ENCODE assay signal across 37 cellular contexts in the genomic region with DNA sequence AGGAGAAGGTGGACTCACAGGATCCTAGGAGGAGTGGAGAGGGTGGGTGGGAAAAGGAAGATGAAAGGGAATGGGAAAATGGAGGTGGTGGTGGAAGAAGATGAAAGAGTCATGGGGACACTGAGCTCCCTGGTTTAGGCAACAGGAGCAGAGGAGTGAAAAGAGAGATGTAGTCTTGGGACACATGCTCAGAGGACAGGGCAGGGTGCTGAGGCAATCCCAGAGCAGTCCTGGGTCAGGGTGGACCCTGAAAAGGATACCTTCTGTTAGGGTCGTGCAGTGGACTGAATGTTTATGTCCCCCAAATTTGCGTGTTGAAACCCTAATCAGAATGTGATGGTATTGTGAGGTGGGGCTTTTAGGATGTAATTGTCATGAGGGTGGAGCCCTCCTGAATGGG.
"Had no signal": no experiment of that assay in that cellular context is flagged by ENCODE, and none has a peak within 500 bp of the region (broad histone marks: within the 10 kb centered on the region; RNA-seq: fewer than 3 reads in every experiment).

No MANE protein-coding gene starts in this region.

- H3K27ac ChIP-seq: adrenal gland, cardiac muscle cell, PC-9, RWPE1, SJCRH30, SK-N-MC, WERI-Rb-1 had no signal

- H3K9me3 ChIP-seq: adrenal gland, SJCRH30 had no signal

- ATAC-seq: activated CD8-positive, alpha-beta memory T cell treated with anti-CD3 and anti-CD28 coated beads, Interleukin-2, amount 10 ng/mL, durations not matched to agents 7 days and 5 days; activated naive CD4-positive, alpha-beta T cell treated with anti-CD3 and anti-CD28 coated beads, Interleukin-2, amount 50 U/mL, for 72 hours; activated T-cell treated with anti-CD3 and anti-CD28 coated beads, Interleukin-2, amount 50 U/mL, for 72 hours had no signal

- H3K4me2 ChIP-seq: PC-9 had no signal

- DNase-seq: activated CD4-positive, alpha-beta memory T cell treated with anti-CD3 and anti-CD28 coated beads, Interleukin-2, amount 10 ng/mL, durations not matched to agents 7 days and 5 days; activated CD4-positive, alpha-beta T cell treated with anti-CD3 and anti-CD28 coated beads for 1 hour; activated CD4-positive, alpha-beta T cell treated with anti-CD3 and anti-CD28 coated beads for 48 hours; activated CD4-positive, CD25-positive, alpha-beta regulatory T cell; activated CD8-positive, alpha-beta memory T cell treated with anti-CD3 and anti-CD28 coated beads for 24 hours; activated CD8-positive, alpha-beta memory T cell treated with anti-CD3 and anti-CD28 coated beads, Interleukin-2, amount 10 ng/mL, durations not matched to agents 7 days and 5 days; activated CD8-positive, alpha-beta memory T cell treated with anti-CD3 and anti-CD28 coated beads, Interleukin-2, amount 50 U/mL, for 48 hours; activated gamma-delta T cell treated with Interleukin-2 at 50 U/mL for 16 hours; activated naive CD4-positive, alpha-beta T cell treated with anti-CD3 and anti-CD28 coated beads for 36 hours; activated T-cell treated with anti-CD3 and anti-CD28 coated beads, Interleukin-2, amount 50 U/mL, for 72 hours; adrenal gland; anterior cingulate cortex; Kasumi-1; KG1; MM.1S; MV-4-11; NCI-H1092; NCI-H1436 treated with DMSO at 0.1 percent for 48 hours; NCI-H1694 treated with DMSO at 0.1 percent for 48 hours; NCI-H2029; NCI-H510A; NCI-H526; NCI-H748 treated with DMSO at 0.1 percent for 48 hours; NK-92 treated with Interleukin-12 subunit alpha and Interleukin-12 subunit beta, amount 100 ng/mL, for 24 hours; PC-9; SHP77; SJCRH30; T1000; WERI-Rb-1 had no signal

- H3K4me1 ChIP-seq: adrenal gland, SJCRH30 had no signal

- H3K9me3 Mint-ChIP-seq: activated CD4-positive, alpha-beta memory T cell treated with anti-CD3 and anti-CD28 coated beads, Interleukin-2, amount 10 ng/mL, durations not matched to agents 7 days and 5 days; activated naive CD4-positive, alpha-beta T cell treated with anti-CD3 and anti-CD28 coated beads for 36 hours; activated naive CD4-positive, alpha-beta T cell treated with anti-CD3 and anti-CD28 coated beads, Interleukin-2, amount 50 U/mL, for 72 hours; activated T-cell treated with anti-CD3 and anti-CD28 coated beads, Interleukin-2, amount 50 U/mL, for 72 hours; activated T-helper 2 cell treated with anti-CD3 and anti-CD28 coated beads, Interferon-gamma antibody, Interleukin-2, Interleukin-4, amounts not matched to agents 10 μg/mL and 5 μg/mL and 100 μg/mL, durations not matched to agents 14 hours and 24 hours and 36 hours; brain; IgD-negative memory B cell had no signal

- H3K27me3 ChIP-seq: adrenal gland, cardiac muscle cell, SJCRH30 had no signal

- H3K27me3 Mint-ChIP-seq: activated CD4-positive, alpha-beta memory T cell treated with anti-CD3 and anti-CD28 coated beads, Interleukin-2, amount 10 ng/mL, durations not matched to agents 7 days and 5 days; activated CD8-positive, alpha-beta memory T cell treated with anti-CD3 and anti-CD28 coated beads, Interleukin-2, amount 10 ng/mL, durations not matched to agents 7 days and 5 days; IgD-negative memory B cell had no signal

- H3K4me3 Mint-ChIP-seq: activated CD4-positive, alpha-beta memory T cell treated with anti-CD3 and anti-CD28 coated beads, Interleukin-2, amount 10 ng/mL, durations not matched to agents 7 days and 5 days; activated CD8-positive, alpha-beta memory T cell treated with anti-CD3 and anti-CD28 coated beads, Interleukin-2, amount 10 ng/mL, durations not matched to agents 7 days and 5 days; activated naive CD4-positive, alpha-beta T cell treated with anti-CD3 and anti-CD28 coated beads for 36 hours; activated T-cell treated with anti-CD3 and anti-CD28 coated beads, Interleukin-2, amount 50 U/mL, for 72 hours; brain; IgD-negative memory B cell had no signal

- FAIRE-seq: RCC 7860 had no signal

- H2AFZ ChIP-seq: PC-9 had no signal

- H3K4me3 ChIP-seq: adrenal gland, cardiac muscle cell, PC-9, SJCRH30, SK-N-MC had no signal

- H3K27ac Mint-ChIP-seq: activated CD4-positive, alpha-beta memory T cell treated with anti-CD3 and anti-CD28 coated beads, Interleukin-2, amount 10 ng/mL, durations not matched to agents 7 days and 5 days; activated CD8-positive, alpha-beta memory T cell treated with anti-CD3 and anti-CD28 coated beads, Interleukin-2, amount 10 ng/mL, durations not matched to agents 7 days and 5 days; activated naive CD4-positive, alpha-beta T cell treated with anti-CD3 and anti-CD28 coated beads for 36 hours; activated naive CD4-positive, alpha-beta T cell treated with anti-CD3 and anti-CD28 coated beads, Interleukin-2, amount 50 U/mL, for 72 hours; activated T-helper 2 cell treated with anti-CD3 and anti-CD28 coated beads, Interferon-gamma antibody, Interleukin-2, Interleukin-4, amounts not matched to agents 10 μg/mL and 5 μg/mL and 100 μg/mL, durations not matched to agents 14 hours and 24 hours and 36 hours; brain; IgD-negative memory B cell had no signal

- H3K36me3 Mint-ChIP-seq: activated naive CD4-positive, alpha-beta T cell treated with anti-CD3 and anti-CD28 coated beads, Interleukin-2, amount 50 U/mL, for 72 hours had no signal

- H3K4me1 Mint-ChIP-seq: brain had no signal
